ENCODE assay signal across 8 cellular contexts in the genomic region with DNA sequence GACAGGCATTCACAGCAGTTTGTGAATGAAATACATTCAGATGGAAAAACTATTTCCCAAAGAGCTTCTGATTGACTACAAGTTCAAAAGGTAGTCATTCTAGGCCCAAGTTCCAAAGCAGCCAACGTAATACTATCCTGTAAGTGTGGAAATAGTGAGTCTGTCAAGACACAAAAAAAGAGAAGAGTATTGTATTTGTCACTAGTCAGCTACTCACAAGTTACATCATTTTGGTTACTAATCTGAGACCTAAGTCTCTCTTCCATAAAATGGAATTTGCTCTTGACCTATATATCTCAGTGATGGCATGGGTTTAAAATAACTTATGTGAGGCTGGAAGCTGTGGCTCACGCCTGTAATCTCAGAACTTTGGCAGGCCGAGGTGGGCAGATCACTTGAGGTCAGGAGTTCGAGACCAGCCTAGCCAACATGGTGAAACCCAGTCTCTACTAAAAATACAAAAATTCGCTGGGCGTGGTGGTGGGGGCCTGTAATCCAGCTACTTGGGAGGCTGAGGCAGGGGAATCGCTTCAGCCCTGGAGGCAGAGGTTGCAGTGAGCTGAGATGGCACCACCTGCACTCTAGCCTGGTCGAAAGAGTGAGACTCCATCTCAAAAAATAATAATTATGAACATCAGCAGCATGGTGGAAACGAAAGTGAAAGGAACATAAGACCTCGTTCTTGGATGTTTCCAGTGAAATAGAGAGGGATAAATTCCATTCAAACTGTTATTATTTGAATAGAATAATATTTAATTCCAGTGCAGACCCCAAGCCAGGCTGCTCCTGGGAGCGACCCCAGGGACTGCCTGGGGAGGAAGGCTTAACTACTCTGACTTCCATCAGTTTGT. TPM values are rescaled to one million over a fixed set of nuclear protein-coding genes. Genes with fewer than 3 reads are reported as not detected.
DNase-seq lines count a peak whose midpoint lies in the region; ATAC-seq and TF ChIP-seq lines count a peak whose summit lies in the region.

No MANE protein-coding gene starts in this region.

- no peak for TF ChIP-seq EP300 in stomach (IDR thresholded peaks at IDR 0.05)

- no peaks in the 10 kb centered on the region for H3K9me3 Mint-ChIP-seq in activated CD4-positive, alpha-beta memory T cell treated with anti-CD3 and anti-CD28 coated beads, Interleukin-2, amount 10 ng/mL, durations not matched to agents 7 days and 5 days

- H3K27ac Mint-ChIP-seq in activated CD4-positive, alpha-beta memory T cell treated with anti-CD3 and anti-CD28 coated beads, Interleukin-2, amount 10 ng/mL, durations not matched to agents 7 days and 5 days = peak overlapping the region; percentile 100

- DNase-seq in activated CD4-positive, alpha-beta T cell treated with anti-CD3 and anti-CD28 coated beads for 48 hours = peak; percentile 45
- DNase-seq in activated CD4-positive, alpha-beta T cell treated with anti-CD3 and anti-CD28 coated beads, Interleukin-2, amount 50 U/mL, for 1 hour = no peak
- peak; percentile 22 for DNase-seq in activated CD4-positive, alpha-beta memory T cell treated with anti-CD3 and anti-CD28 coated beads, Interleukin-2, amount 10 ng/mL, durations not matched to agents 7 days and 5 days
- no peak for DNase-seq in right cardiac atrium
- DNase-seq in stomach = no peak
- no peak for DNase-seq in GF-D8 (lab: John Stamatoyannopoulos, UW)

- H3K4me1 ChIP-seq in right cardiac atrium (ENCODE audit: control insufficient read depth, insufficient read depth, low read length) = peaks cover 6% of the 10 kb centered on the region
- peaks cover 28 to 42% (median 40%) of the 10 kb centered on the region in 4 donors for H3K4me1 ChIP-seq in stomach

- CTCF ChIA-PET in activated CD4-positive, alpha-beta memory T cell treated with anti-CD3 and anti-CD28 coated beads, Interleukin-2, amount 10 ng/mL, durations not matched to agents 7 days and 5 days (lab: Charles Lee) = interaction anchor here (0.6 to 6.1 kb wide), 9 partner anchors 10 to 1234 kb away, joined by 3 to 75 read pairs (median 4); a partner anchor contains a TSS

- no peaks in the 10 kb centered on the region for H3K36me3 ChIP-seq in stomach

- TF ChIP-seq CTCF in stomach (IDR thresholded peaks at IDR 0.05) = no peak

- H3K36me3 Mint-ChIP-seq in activated CD4-positive, alpha-beta memory T cell treated with anti-CD3 and anti-CD28 coated beads, Interleukin-2, amount 10 ng/mL, durations not matched to agents 7 days and 5 days (ENCODE audit: low read depth) = peaks cover 50% of the 10 kb centered on the region

- H3K27ac ChIP-seq in right cardiac atrium (ENCODE audit: low read length) (peak overlapping the region; percentile 44), stomach (peak overlapping the region; percentile 30 to 99 (median 96))

- POLR2A ChIA-PET in activated CD4-positive, alpha-beta memory T cell treated with anti-CD3 and anti-CD28 coated beads, Interleukin-2, amount 10 ng/mL, durations not matched to agents 7 days and 5 days (lab: Charles Lee) = interaction anchor here (0.8 to 6.2 kb wide), 5 partner anchors 11 to 72 kb away, joined by 3 to 70 read pairs (median 4); a partner anchor contains a TSS

- H3K9me3 ChIP-seq in right cardiac atrium (ENCODE audit: control insufficient read depth, low read length) (no peaks in the 10 kb centered on the region), stomach (no peaks in the 10 kb centered on the region)

- peak overlapping the region; percentile 95 for H3K4me3 Mint-ChIP-seq in activated CD4-positive, alpha-beta memory T cell treated with anti-CD3 and anti-CD28 coated beads, Interleukin-2, amount 10 ng/mL, durations not matched to agents 7 days and 5 days

- ATAC-seq in right cardiac atrium (no peak), GM18907 (IDR thresholded peaks at IDR 0.05; ENCODE audit: unreplicated experiment) (no peak), HG03039 (IDR thresholded peaks at IDR 0.05; ENCODE audit: unreplicated experiment) (no peak)

- no peaks in the 10 kb centered on the region for H3K27me3 Mint-ChIP-seq in activated CD4-positive, alpha-beta memory T cell treated with anti-CD3 and anti-CD28 coated beads, Interleukin-2, amount 10 ng/mL, durations not matched to agents 7 days and 5 days

- H3K27me3 ChIP-seq in right cardiac atrium (ENCODE audit: control insufficient read depth, insufficient read depth) = no peaks in the 10 kb centered on the region
- H3K27me3 ChIP-seq in stomach = no peaks in the 10 kb centered on the region

- 54% methylated on average over 11 of the region's 11 CpGs for WGBS in right cardiac atrium
- 51 to 66% (median 55%) methylated on average over 11 of the region's 11 CpGs for WGBS in stomach, 5 donors

- H3K4me3 ChIP-seq in right cardiac atrium (ENCODE audit: low read length) (peak overlapping the region; percentile 39), stomach (peak overlapping the region; percentile 2 to 90 (median 76))

- intact Hi-C loops in right cardiac atrium (cut with DNase I) (no loop called here), stomach (cut with DNase I; ENCODE audit: low total_unique reads) (no loop called here)

- H3K4me1 Mint-ChIP-seq in activated CD4-positive, alpha-beta memory T cell treated with anti-CD3 and anti-CD28 coated beads, Interleukin-2, amount 10 ng/mL, durations not matched to agents 7 days and 5 days = peaks cover 62% of the 10 kb centered on the region

- no peak for TF ChIP-seq POLR2A in stomach (IDR thresholded peaks at IDR 0.05)

RNA-seq across cellular contexts. Expression of a gene that starts 2.9 kb away (rescaled TPM):
- 10 to 100 TPM; 90.7 to 99.9 TPM for total RNA-seq in activated CD4-positive, alpha-beta memory T cell treated with anti-CD3 and anti-CD28 coated beads, Interleukin-2, amount 10 ng/mL, durations not matched to agents 7 days and 5 days
- total RNA-seq in right cardiac atrium = 100 to 1,000 TPM; 117 to 127 (median 125) TPM
- polyA plus RNA-seq in right cardiac atrium = 342 TPM
- total RNA-seq in stomach = 100 to 1,000 TPM in 1 of 5 donors, 10 to 100 TPM in 4; 10.4 to 149 (median 50.1) TPM
- 100 to 1,000 TPM in 2 of 3 donors, 10 to 100 TPM in 1; 72.8 to 146 (median 116) TPM for polyA plus RNA-seq in stomach

RNA-seq across cellular contexts. Expression of a gene that starts 3.2 kb away (rescaled TPM):
- total RNA-seq in activated CD4-positive, alpha-beta memory T cell treated with anti-CD3 and anti-CD28 coated beads, Interleukin-2, amount 10 ng/mL, durations not matched to agents 7 days and 5 days = 10 to 100 TPM; 62.2 to 66.9 TPM
- total RNA-seq in right cardiac atrium (10 to 100 TPM in 1 of 4 donors, 1 to 10 TPM in 3; 6.4 to 11.8 (median 7.9) TPM), stomach (10 to 100 TPM in 2 of 5 donors, 1 to 10 TPM in 2, not detected in 1; 1.8 to 18.4 (median 9.3) TPM)
- polyA plus RNA-seq in right cardiac atrium (4.9 TPM), stomach (10 to 100 TPM in 2 of 3 donors, 1 to 10 TPM in 1; 5.0 to 20.0 (median 13.2) TPM)

RNA-seq across cellular contexts. Expression of a gene that starts 31.8 kb away (rescaled TPM):
- 10 to 100 TPM; 29.6 to 33.8 TPM for total RNA-seq in activated CD4-positive, alpha-beta memory T cell treated with anti-CD3 and anti-CD28 coated beads, Interleukin-2, amount 10 ng/mL, durations not matched to agents 7 days and 5 days
- 10 to 100 TPM; 19.9 to 25.7 (median 22.1) TPM for total RNA-seq in right cardiac atrium
- 9.4 TPM for polyA plus RNA-seq in right cardiac atrium
- total RNA-seq in stomach = 100 to 1,000 TPM in 1 of 5 donors, 10 to 100 TPM in 2, 1 to 10 TPM in 2; 1.8 to 102 (median 30.9) TPM
- 10 to 100 TPM in 2 of 3 donors, 1 to 10 TPM in 1; 9.6 to 17.9 (median 12.3) TPM for polyA plus RNA-seq in stomach

Comparison
In these comparisons a context has a peak if more than half of its experiments do, and no peak if none do; other contexts are left out.
1. DNase-seq: peak in activated CD4-positive, alpha-beta T cell treated with anti-CD3 and anti-CD28 coated beads for 48 hours (single experiment) and activated CD4-positive, alpha-beta memory T cell treated with anti-CD3 and anti-CD28 coated beads, Interleukin-2, amount 10 ng/mL, durations not matched to agents 7 days and 5 days (single experiment); none in activated CD4-positive, alpha-beta T cell treated with anti-CD3 and anti-CD28 coated beads, Interleukin-2, amount 50 U/mL, for 1 hour (single experiment), right cardiac atrium (0 of 3), stomach (single experiment) and GF-D8 (single experiment).